In genomic region chr3:128584412-128585020, GRCh38 we compare ENCODE assay signal across 1 cellular context.
TF ChIP-seq lines count a peak whose summit lies in the region.

No MANE protein-coding gene starts in this region.

TF ChIP-seq in K562, 482 proteins besides CTCF, POLR2A, EP300 and RAD21 (continued from another document and continues in another):
- TF ChIP-seq SPI1 (IDR thresholded peaks at IDR 0.05; ENCODE audit: borderline replicate concordance, low read depth, low read length), result no peak
- no peak for TF ChIP-seq ZEB2 (IDR thresholded peaks at IDR 0.05)
- TF ChIP-seq MTA1 (IDR thresholded peaks at IDR 0.05; ENCODE audit: borderline replicate concordance), result no peak
- TF ChIP-seq PTRF (tag; IDR thresholded peaks at IDR 0.05), result no peak
- TF ChIP-seq SMAD3 (CRISPR knock-in tag; conservative IDR thresholded peaks at IDR 0.05), result no peak
- TF ChIP-seq, protein P1, sequence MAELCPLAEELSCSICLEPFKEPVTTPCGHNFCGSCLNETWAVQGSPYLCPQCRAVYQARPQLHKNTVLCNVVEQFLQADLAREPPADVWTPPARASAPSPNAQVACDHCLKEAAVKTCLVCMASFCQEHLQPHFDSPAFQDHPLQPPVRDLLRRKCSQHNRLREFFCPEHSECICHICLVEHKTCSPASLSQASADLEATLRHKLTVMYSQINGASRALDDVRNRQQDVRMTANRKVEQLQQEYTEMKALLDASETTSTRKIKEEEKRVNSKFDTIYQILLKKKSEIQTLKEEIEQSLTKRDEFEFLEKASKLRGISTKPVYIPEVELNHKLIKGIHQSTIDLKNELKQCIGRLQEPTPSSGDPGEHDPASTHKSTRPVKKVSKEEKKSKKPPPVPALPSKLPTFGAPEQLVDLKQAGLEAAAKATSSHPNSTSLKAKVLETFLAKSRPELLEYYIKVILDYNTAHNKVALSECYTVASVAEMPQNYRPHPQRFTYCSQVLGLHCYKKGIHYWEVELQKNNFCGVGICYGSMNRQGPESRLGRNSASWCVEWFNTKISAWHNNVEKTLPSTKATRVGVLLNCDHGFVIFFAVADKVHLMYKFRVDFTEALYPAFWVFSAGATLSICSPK (IDR thresholded peaks at IDR 0.05; ENCODE audit: borderline replicate concordance), result no peak
- no peak for TF ChIP-seq PBX2 (CRISPR knock-in tag; IDR thresholded peaks at IDR 0.05; ENCODE audit: low read depth)
- no peak for TF ChIP-seq PBX2 (tag; conservative IDR thresholded peaks at IDR 0.05; ENCODE audit: low read depth)
- TF ChIP-seq, protein P2, sequence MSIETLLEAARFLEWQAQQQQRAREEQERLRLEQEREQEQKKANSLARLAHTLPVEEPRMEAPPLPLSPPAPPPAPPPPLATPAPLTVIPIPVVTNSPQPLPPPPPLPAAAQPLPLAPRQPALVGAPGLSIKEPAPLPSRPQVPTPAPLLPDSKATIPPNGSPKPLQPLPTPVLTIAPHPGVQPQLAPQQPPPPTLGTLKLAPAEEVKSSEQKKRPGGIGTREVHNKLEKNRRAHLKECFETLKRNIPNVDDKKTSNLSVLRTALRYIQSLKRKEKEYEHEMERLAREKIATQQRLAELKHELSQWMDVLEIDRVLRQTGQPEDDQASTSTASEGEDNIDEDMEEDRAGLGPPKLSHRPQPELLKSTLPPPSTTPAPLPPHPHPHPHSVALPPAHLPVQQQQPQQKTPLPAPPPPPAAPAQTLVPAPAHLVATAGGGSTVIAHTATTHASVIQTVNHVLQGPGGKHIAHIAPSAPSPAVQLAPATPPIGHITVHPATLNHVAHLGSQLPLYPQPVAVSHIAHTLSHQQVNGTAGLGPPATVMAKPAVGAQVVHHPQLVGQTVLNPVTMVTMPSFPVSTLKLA (conservative IDR thresholded peaks at IDR 0.05), result peak; percentile 63 to 75; a peak in 3 of 4 replicates
- TF ChIP-seq CREBBP (IDR thresholded peaks at IDR 0.05; ENCODE audit: low read depth, low read length), result no peak
- TF ChIP-seq MEF2D (tag; conservative IDR thresholded peaks at IDR 0.05; ENCODE audit: low read depth), result no peak
- no peak for TF ChIP-seq CCAR2 (IDR thresholded peaks at IDR 0.05; ENCODE audit: low read depth, low read length)
- TF ChIP-seq XRCC4 (IDR thresholded peaks at IDR 0.05; ENCODE audit: extremely low read depth, insufficient read depth, insufficient read length), result no peak
- TF ChIP-seq, protein P3, sequence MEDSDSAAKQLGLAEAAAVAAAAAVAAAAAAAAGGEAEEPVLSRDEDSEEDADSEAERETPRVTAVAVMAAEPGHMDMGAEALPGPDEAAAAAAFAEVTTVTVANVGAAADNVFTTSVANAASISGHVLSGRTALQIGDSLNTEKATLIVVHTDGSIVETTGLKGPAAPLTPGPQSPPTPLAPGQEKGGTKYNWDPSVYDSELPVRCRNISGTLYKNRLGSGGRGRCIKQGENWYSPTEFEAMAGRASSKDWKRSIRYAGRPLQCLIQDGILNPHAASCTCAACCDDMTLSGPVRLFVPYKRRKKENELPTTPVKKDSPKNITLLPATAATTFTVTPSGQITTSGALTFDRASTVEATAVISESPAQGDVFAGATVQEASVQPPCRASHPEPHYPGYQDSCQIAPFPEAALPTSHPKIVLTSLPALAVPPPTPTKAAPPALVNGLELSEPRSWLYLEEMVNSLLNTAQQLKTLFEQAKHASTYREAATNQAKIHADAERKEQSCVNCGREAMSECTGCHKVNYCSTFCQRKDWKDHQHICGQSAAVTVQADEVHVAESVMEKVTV (CRISPR knock-in tag; IDR thresholded peaks at IDR 0.05), result 0 out of 2 replicates have a peak, but pooled peaks have one; percentile 28
- no peak for TF ChIP-seq BRF2 (IDR thresholded peaks at IDR 0.05; ENCODE audit: borderline replicate concordance, insufficient read depth, insufficient read length)
- TF ChIP-seq RFX7 (CRISPR knock-in tag; IDR thresholded peaks at IDR 0.05), result no peak
- TF ChIP-seq SRSF1 (IDR thresholded peaks at IDR 0.05; ENCODE audit: low read depth, low read length), result no peak
- TF ChIP-seq, protein P4, sequence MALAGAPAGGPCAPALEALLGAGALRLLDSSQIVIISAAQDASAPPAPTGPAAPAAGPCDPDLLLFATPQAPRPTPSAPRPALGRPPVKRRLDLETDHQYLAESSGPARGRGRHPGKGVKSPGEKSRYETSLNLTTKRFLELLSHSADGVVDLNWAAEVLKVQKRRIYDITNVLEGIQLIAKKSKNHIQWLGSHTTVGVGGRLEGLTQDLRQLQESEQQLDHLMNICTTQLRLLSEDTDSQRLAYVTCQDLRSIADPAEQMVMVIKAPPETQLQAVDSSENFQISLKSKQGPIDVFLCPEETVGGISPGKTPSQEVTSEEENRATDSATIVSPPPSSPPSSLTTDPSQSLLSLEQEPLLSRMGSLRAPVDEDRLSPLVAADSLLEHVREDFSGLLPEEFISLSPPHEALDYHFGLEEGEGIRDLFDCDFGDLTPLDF (CRISPR knock-in tag; IDR thresholded peaks at IDR 0.05), result no peak
- no peak for TF ChIP-seq HES1 (IDR thresholded peaks at IDR 0.05; ENCODE audit: low read depth)
- TF ChIP-seq ZNF507 (tag; conservative IDR thresholded peaks at IDR 0.05), result no peak
- no peak for TF ChIP-seq ZFPM2 (CRISPR knock-in tag; IDR thresholded peaks at IDR 0.05)
- TF ChIP-seq, protein P5, sequence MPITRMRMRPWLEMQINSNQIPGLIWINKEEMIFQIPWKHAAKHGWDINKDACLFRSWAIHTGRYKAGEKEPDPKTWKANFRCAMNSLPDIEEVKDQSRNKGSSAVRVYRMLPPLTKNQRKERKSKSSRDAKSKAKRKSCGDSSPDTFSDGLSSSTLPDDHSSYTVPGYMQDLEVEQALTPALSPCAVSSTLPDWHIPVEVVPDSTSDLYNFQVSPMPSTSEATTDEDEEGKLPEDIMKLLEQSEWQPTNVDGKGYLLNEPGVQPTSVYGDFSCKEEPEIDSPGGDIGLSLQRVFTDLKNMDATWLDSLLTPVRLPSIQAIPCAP (CRISPR knock-in tag; IDR thresholded peaks at IDR 0.05; ENCODE audit: borderline replicate concordance), result no peak
- TF ChIP-seq PATZ1 (CRISPR knock-in tag; IDR thresholded peaks at IDR 0.05; ENCODE audit: borderline replicate concordance), result no peak
- no peak for TF ChIP-seq U2AF1 (optimal IDR thresholded peaks at IDR 0.05; ENCODE audit: low read depth, low read length)
- TF ChIP-seq, protein P6, sequence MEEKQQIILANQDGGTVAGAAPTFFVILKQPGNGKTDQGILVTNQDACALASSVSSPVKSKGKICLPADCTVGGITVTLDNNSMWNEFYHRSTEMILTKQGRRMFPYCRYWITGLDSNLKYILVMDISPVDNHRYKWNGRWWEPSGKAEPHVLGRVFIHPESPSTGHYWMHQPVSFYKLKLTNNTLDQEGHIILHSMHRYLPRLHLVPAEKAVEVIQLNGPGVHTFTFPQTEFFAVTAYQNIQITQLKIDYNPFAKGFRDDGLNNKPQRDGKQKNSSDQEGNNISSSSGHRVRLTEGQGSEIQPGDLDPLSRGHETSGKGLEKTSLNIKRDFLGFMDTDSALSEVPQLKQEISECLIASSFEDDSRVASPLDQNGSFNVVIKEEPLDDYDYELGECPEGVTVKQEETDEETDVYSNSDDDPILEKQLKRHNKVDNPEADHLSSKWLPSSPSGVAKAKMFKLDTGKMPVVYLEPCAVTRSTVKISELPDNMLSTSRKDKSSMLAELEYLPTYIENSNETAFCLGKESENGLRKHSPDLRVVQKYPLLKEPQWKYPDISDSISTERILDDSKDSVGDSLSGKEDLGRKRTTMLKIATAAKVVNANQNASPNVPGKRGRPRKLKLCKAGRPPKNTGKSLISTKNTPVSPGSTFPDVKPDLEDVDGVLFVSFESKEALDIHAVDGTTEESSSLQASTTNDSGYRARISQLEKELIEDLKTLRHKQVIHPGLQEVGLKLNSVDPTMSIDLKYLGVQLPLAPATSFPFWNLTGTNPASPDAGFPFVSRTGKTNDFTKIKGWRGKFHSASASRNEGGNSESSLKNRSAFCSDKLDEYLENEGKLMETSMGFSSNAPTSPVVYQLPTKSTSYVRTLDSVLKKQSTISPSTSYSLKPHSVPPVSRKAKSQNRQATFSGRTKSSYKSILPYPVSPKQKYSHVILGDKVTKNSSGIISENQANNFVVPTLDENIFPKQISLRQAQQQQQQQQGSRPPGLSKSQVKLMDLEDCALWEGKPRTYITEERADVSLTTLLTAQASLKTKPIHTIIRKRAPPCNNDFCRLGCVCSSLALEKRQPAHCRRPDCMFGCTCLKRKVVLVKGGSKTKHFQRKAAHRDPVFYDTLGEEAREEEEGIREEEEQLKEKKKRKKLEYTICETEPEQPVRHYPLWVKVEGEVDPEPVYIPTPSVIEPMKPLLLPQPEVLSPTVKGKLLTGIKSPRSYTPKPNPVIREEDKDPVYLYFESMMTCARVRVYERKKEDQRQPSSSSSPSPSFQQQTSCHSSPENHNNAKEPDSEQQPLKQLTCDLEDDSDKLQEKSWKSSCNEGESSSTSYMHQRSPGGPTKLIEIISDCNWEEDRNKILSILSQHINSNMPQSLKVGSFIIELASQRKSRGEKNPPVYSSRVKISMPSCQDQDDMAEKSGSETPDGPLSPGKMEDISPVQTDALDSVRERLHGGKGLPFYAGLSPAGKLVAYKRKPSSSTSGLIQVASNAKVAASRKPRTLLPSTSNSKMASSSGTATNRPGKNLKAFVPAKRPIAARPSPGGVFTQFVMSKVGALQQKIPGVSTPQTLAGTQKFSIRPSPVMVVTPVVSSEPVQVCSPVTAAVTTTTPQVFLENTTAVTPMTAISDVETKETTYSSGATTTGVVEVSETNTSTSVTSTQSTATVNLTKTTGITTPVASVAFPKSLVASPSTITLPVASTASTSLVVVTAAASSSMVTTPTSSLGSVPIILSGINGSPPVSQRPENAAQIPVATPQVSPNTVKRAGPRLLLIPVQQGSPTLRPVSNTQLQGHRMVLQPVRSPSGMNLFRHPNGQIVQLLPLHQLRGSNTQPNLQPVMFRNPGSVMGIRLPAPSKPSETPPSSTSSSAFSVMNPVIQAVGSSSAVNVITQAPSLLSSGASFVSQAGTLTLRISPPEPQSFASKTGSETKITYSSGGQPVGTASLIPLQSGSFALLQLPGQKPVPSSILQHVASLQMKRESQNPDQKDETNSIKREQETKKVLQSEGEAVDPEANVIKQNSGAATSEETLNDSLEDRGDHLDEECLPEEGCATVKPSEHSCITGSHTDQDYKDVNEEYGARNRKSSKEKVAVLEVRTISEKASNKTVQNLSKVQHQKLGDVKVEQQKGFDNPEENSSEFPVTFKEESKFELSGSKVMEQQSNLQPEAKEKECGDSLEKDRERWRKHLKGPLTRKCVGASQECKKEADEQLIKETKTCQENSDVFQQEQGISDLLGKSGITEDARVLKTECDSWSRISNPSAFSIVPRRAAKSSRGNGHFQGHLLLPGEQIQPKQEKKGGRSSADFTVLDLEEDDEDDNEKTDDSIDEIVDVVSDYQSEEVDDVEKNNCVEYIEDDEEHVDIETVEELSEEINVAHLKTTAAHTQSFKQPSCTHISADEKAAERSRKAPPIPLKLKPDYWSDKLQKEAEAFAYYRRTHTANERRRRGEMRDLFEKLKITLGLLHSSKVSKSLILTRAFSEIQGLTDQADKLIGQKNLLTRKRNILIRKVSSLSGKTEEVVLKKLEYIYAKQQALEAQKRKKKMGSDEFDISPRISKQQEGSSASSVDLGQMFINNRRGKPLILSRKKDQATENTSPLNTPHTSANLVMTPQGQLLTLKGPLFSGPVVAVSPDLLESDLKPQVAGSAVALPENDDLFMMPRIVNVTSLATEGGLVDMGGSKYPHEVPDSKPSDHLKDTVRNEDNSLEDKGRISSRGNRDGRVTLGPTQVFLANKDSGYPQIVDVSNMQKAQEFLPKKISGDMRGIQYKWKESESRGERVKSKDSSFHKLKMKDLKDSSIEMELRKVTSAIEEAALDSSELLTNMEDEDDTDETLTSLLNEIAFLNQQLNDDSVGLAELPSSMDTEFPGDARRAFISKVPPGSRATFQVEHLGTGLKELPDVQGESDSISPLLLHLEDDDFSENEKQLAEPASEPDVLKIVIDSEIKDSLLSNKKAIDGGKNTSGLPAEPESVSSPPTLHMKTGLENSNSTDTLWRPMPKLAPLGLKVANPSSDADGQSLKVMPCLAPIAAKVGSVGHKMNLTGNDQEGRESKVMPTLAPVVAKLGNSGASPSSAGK (IDR thresholded peaks at IDR 0.05), result peak; percentile 35
- no peak for TF ChIP-seq ETV1 (tag; conservative IDR thresholded peaks at IDR 0.05; ENCODE audit: low read depth)
- TF ChIP-seq L3MBTL2 (IDR thresholded peaks at IDR 0.05), result peak; percentile 64
- TF ChIP-seq MEF2A (IDR thresholded peaks at IDR 0.05; ENCODE audit: control insufficient read depth, low read depth, low read length), result no peak
